ENCODE assay signal across 8 cellular contexts in the genomic region with DNA sequence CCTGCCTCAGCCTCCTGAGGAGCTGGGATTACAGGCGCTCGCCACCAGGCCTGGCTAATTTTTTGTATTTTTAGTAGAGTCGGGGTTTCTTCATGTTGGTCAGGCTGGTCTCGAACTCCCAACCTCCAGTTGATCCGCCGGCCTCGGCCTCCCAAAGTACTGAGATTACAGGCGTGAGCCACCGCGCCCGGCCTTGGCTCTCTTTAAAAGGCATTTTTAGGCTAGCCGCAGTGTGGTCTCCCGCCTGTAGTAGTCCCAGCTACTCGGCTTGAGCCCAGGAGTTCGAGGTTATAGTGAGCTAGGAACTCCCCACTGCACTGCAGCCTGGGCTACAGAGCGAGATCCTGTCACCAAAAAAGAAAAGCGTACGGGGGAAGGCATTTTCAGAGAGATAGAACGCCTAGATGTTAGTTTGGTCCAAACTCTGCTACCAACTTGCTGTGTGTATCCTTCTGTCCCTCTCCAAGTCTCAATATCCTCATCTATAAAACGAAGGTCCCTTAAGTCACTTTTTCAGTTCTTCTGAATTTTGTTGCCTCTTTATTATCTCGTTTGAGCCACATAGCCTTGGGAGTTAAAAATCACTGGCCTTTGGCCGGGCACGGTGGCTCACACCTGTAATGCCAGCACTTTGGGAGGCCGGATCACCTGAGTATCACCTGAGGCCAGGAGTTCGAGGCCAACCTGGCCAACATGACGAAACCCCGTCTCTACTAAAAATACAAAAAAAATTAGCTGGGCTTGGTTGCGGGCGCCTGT. TPM values are rescaled to one million over a fixed set of nuclear protein-coding genes. Genes with fewer than 3 reads are reported as not detected.
DNase-seq lines count a peak whose midpoint lies in the region; ATAC-seq and TF ChIP-seq lines count a peak whose summit lies in the region.

No MANE protein-coding gene starts in this region.

- H3K27ac Mint-ChIP-seq in MCF 10A (ENCODE audit: low read depth, unreplicated experiment), result peak overlapping the region; percentile 98

- WGBS in right lobe of liver (ENCODE audit: insufficient coverage, low coverage, low lambda C conversion rate, missing lambda C conversion rate), result 21% methylated on average over 26 of the region's 29 CpGs

- DNase-seq in activated effector memory CD4-positive, alpha-beta T cell treated with anti-CD3 and anti-CD28 coated beads, Interleukin-2, amount 50 U/mL, for 16 hours, result peak; percentile 83
- DNase-seq in activated effector memory CD4-positive, alpha-beta T cell treated with Interleukin-2 at 50 U/mL for 16 hours, result no peak
- DNase-seq in SK-N-DZ (ENCODE audit: low spot score), result peak; percentile 16
- DNase-seq in MCF 10A (ENCODE audit: unreplicated experiment), result peak; percentile 18
- peak; percentile 35 to 57 (median 55) for DNase-seq in right lobe of liver
- peak in 2 of 3 donors; percentile 9 to 27 for DNase-seq in stimulated activated CD4-positive, alpha-beta T cell treated with anti-CD3 and anti-CD28 coated beads, TNF-alpha, amount 100 ng/mL, for 48 hours (ENCODE audit: low read depth in 3 of 3)
- no peak for DNase-seq in NCI-H1930 (lab: John Stamatoyannopoulos, UW)

- peaks cover 0 to 28% (median 11%) of the 10 kb centered on the region in 4 donors for H3K36me3 ChIP-seq in right lobe of liver

- ATAC-seq in right lobe of liver, result peak; percentile 35 to 48 (median 42)
- ATAC-seq in HG03442 (IDR thresholded peaks at IDR 0.05; ENCODE audit: unreplicated experiment), result no peak

- H3K9me3 ChIP-seq in right lobe of liver, result no peaks in the 10 kb centered on the region

- no peaks in the 10 kb centered on the region for H3K27me3 ChIP-seq in right lobe of liver

- intact Hi-C loops in MCF 10A (cut with micrococcal nuclease), result no loop called here
- intact Hi-C loops in right lobe of liver (cut with DNase I), result no loop called here

- peak overlapping the region; percentile 93 for H3K4me3 Mint-ChIP-seq in MCF 10A (ENCODE audit: unreplicated experiment)

- H3K36me3 Mint-ChIP-seq in MCF 10A (ENCODE audit: insufficient read depth, unreplicated experiment), result peaks cover 47% of the 10 kb centered on the region

- H3K4me3 ChIP-seq in right lobe of liver, result peak overlapping the region; percentile 61 to 75 (median 61)

- CTCF ChIA-PET in MCF 10A (lab: Yijun Ruan, JAX), result interaction anchor here (0.6 to 1.7 kb wide), 5 partner anchors 30 to 262 kb away, joined by 3 to 7 read pairs (median 5); no protein-coding TSS in a partner anchor

- peaks cover 17% of the 10 kb centered on the region for H3K4me1 Mint-ChIP-seq in MCF 10A (ENCODE audit: insufficient read depth, unreplicated experiment)

- TF ChIP-seq CTCF in MCF 10A (IDR thresholded peaks at IDR 0.05; ENCODE audit: unreplicated experiment) (no peak), right lobe of liver (IDR thresholded peaks at IDR 0.05) (peak in 1 of 4 donors; percentile 12)

- POLR2A ChIA-PET in MCF 10A (lab: Yijun Ruan, JAX), result interaction anchor here (0.8 to 5.3 kb wide), 26 partner anchors 9 to 340 kb away, joined by 3 to 75 read pairs (median 6); a partner anchor contains a TSS

- H3K9me3 Mint-ChIP-seq in MCF 10A (ENCODE audit: unreplicated experiment), result no peaks in the 10 kb centered on the region

- H3K27me3 Mint-ChIP-seq in MCF 10A (ENCODE audit: insufficient read depth, unreplicated experiment), result no peaks in the 10 kb centered on the region

- no peak for TF ChIP-seq POLR2A in right lobe of liver (IDR thresholded peaks at IDR 0.05)

- peaks cover 0 to 13% (median 0%) of the 10 kb centered on the region in 4 donors for H3K4me1 ChIP-seq in right lobe of liver

- H3K27ac ChIP-seq in right lobe of liver, result peak overlapping the region; percentile 71 to 88 (median 77)

- BruUV-seq in MCF 10A (replicated peaks; lab: Mats Ljungman, UMichigan), result TSS peak; percentile 85

RNA-seq across cellular contexts. Expression of a gene that starts 0.7 kb away (rescaled TPM):
- polyA plus RNA-seq in SK-N-DZ (2014; cell fraction: cytosol; rRNA removed), result 9.9 and 11.2 TPM in 2 replicates
- polyA plus RNA-seq in SK-N-DZ (2014; cell fraction: nucleus; rRNA removed), result 7.8 and 9.5 TPM in 2 replicates
- total RNA-seq in MCF 10A (2022), result 19.0 and 22.9 TPM in 2 replicates
- 10 to 100 TPM in 4 of 6 experiments, 1 to 10 TPM in 2; 9.1 to 16.4 (median 11.8) TPM for total RNA-seq in right lobe of liver

RNA-seq across cellular contexts. Expression of a gene that starts 40.0 kb away (rescaled TPM):
- 12.3 and 12.5 TPM in 2 replicates for polyA plus RNA-seq in SK-N-DZ (2014; cell fraction: cytosol; rRNA removed)
- polyA plus RNA-seq in SK-N-DZ (2014; cell fraction: nucleus; rRNA removed), result 3.6 and 7.2 TPM in 2 replicates
- total RNA-seq in MCF 10A (2022) (50.7 and 56.4 TPM in 2 replicates), right lobe of liver (10 to 100 TPM; 16.1 to 25.8 (median 23.3) TPM)

Comparison
In these comparisons a context has a peak if more than half of its experiments do, and no peak if none do; other contexts are left out.
1. DNase-seq: peak in activated effector memory CD4-positive, alpha-beta T cell treated with anti-CD3 and anti-CD28 coated beads, Interleukin-2, amount 50 U/mL, for 16 hours (single experiment), SK-N-DZ (single experiment), MCF 10A (single experiment), right lobe of liver (3 of 3) and stimulated activated CD4-positive, alpha-beta T cell treated with anti-CD3 and anti-CD28 coated beads, TNF-alpha, amount 100 ng/mL, for 48 hours (2 of 3); none in activated effector memory CD4-positive, alpha-beta T cell treated with Interleukin-2 at 50 U/mL for 16 hours (single experiment) and NCI-H1930 (0 of 2).